In genomic region chr15:77839970-77840609, GRCh38 we compare ENCODE assay signal across 1 cellular context.
TF ChIP-seq lines count a peak whose summit lies in the region.

No MANE protein-coding gene starts in this region.

TF ChIP-seq in GM23338, 12 proteins besides CTCF, POLR2A, EP300 and RAD21 (continued from another document):
- TF ChIP-seq REST (IDR thresholded peaks at IDR 0.05; ENCODE audit: unreplicated experiment), result no peak
TF ChIP-seq in GM23338: peak in this region for 0.
